27 cellular contexts compared by ENCODE assay signal in genomic region chr7:3412871-3413270, GRCh38.
"Had no signal": no experiment of that assay in that cellular context is flagged by ENCODE, and none has a peak within 500 bp of the region (broad histone marks: within the 10 kb centered on the region; RNA-seq: fewer than 3 reads in every experiment).

No MANE protein-coding gene starts in this region.

- H3K9me3 ChIP-seq: esophagus muscularis mucosa, gastroesophageal sphincter, heart right ventricle, left lung, psoas muscle, sigmoid colon, testis, tibial artery had no signal

- DNase-seq: dermis blood vessel endothelial cell; effector memory CD4-positive, alpha-beta T cell; foreskin keratinocyte; heart right ventricle; hippocampal formation; left cardiac atrium; left lung; mesendoderm; midbrain; naive thymus-derived CD4-positive, alpha-beta T cell; psoas muscle; right cardiac atrium; sigmoid colon; stimulated activated CD4-positive, alpha-beta T cell treated with anti-CD3 and anti-CD28 coated beads, Interleukin-2, amount 100 ng/mL, for 24 hours; stimulated activated CD4-positive, alpha-beta T cell treated with anti-CD3 and anti-CD28 coated beads, Interleukin-4, amount 100 ng/mL, for 24 hours; stimulated activated naive CD8-positive, alpha-beta T cell treated with anti-CD3 and anti-CD28 coated beads, Interleukin-15, Interleukin-2, amounts not matched to agents 100 U/mL and 50 U/mL, for 24 hours; substantia nigra; testis; tibial artery had no signal

- H3K27ac Mint-ChIP-seq: naive thymus-derived CD4-positive, alpha-beta T cell; nephron; neural progenitor cell; stimulated activated memory B cell treated with anti-CD40 and anti-IgM and Interleukin-4, amounts not matched to agents 10 μg/mL and 1 μg/mL and 100 μg/mL, for 72 hours; type B pancreatic cell had no signal

- H3K36me3 Mint-ChIP-seq: neural progenitor cell; stimulated activated memory B cell treated with anti-CD40 and anti-IgM and Interleukin-4, amounts not matched to agents 10 μg/mL and 1 μg/mL and 100 μg/mL, for 72 hours; type B pancreatic cell had no signal

- H3K27ac ChIP-seq: coronary artery, esophagus muscularis mucosa, foreskin keratinocyte, gastroesophageal sphincter, heart right ventricle, left lung, neural progenitor cell, parathyroid adenoma, psoas muscle, sigmoid colon, testis, tibial artery had no signal

- H3K27me3 ChIP-seq: esophagus muscularis mucosa, foreskin keratinocyte, gastroesophageal sphincter, left lung, neural progenitor cell, sigmoid colon, testis, tibial artery had no signal

- H3K36me3 ChIP-seq: esophagus muscularis mucosa, gastroesophageal sphincter, heart right ventricle, left lung, neural progenitor cell, sigmoid colon, tibial artery had no signal

- ATAC-seq: foreskin keratinocyte; gastroesophageal sphincter; heart right ventricle; left cardiac atrium; left lung; naive thymus-derived CD4-positive, alpha-beta T cell; psoas muscle; right cardiac atrium; stimulated activated memory B cell treated with anti-CD40 and anti-IgM and Interleukin-4, amounts not matched to agents 10 μg/mL and 1 μg/mL and 100 μg/mL, for 72 hours; stimulated activated naive CD8-positive, alpha-beta T cell treated with anti-CD3 and anti-CD28 coated beads, Interleukin-15, Interleukin-2, amounts not matched to agents 100 U/mL and 50 U/mL, for 24 hours had no signal

- H3K9me3 Mint-ChIP-seq: nephron; neural progenitor cell; stimulated activated memory B cell treated with anti-CD40 and anti-IgM and Interleukin-4, amounts not matched to agents 10 μg/mL and 1 μg/mL and 100 μg/mL, for 72 hours; type B pancreatic cell had no signal

- H3K4me3 ChIP-seq: coronary artery, esophagus muscularis mucosa, gastroesophageal sphincter, heart right ventricle, left lung, neural progenitor cell, psoas muscle, sigmoid colon, testis, tibial artery had no signal

- H3K4me1 ChIP-seq: esophagus muscularis mucosa, gastroesophageal sphincter, neural progenitor cell, psoas muscle, sigmoid colon, testis had no signal

- H3K4me3 Mint-ChIP-seq: naive thymus-derived CD4-positive, alpha-beta T cell; nephron; neural progenitor cell; stimulated activated memory B cell treated with anti-CD40 and anti-IgM and Interleukin-4, amounts not matched to agents 10 μg/mL and 1 μg/mL and 100 μg/mL, for 72 hours; type B pancreatic cell had no signal
